In the genomic region with DNA sequence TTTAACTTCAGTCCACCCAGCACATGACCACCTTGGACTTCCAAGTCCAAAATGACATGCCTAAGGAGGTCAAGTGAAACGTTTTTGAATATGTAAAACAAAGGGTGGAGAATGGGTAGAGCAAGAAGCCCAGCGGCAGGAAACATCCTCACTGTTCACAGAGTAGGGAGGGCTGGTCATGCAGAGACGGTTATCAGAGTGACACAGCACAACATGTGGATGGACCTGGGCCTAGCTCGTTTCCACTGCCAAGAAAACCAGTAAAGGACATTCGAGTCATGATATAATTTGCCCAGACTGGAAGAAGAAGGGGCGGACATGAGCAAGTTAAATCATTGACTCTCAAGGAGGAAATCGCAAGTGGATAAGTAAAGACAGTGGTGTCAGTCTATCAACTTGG, we compare ENCODE assay signal across 1 cellular context.
A peak's percentile ranks its signal among the peaks of the same experiment; 100 is the strongest.
TF ChIP-seq lines count a peak whose summit lies in the region.

No MANE protein-coding gene starts in this region.

TF ChIP-seq in K562, 482 proteins besides CTCF, POLR2A, EP300 and RAD21 (continued from another document and continues in another):
- TF ChIP-seq, protein P1, sequence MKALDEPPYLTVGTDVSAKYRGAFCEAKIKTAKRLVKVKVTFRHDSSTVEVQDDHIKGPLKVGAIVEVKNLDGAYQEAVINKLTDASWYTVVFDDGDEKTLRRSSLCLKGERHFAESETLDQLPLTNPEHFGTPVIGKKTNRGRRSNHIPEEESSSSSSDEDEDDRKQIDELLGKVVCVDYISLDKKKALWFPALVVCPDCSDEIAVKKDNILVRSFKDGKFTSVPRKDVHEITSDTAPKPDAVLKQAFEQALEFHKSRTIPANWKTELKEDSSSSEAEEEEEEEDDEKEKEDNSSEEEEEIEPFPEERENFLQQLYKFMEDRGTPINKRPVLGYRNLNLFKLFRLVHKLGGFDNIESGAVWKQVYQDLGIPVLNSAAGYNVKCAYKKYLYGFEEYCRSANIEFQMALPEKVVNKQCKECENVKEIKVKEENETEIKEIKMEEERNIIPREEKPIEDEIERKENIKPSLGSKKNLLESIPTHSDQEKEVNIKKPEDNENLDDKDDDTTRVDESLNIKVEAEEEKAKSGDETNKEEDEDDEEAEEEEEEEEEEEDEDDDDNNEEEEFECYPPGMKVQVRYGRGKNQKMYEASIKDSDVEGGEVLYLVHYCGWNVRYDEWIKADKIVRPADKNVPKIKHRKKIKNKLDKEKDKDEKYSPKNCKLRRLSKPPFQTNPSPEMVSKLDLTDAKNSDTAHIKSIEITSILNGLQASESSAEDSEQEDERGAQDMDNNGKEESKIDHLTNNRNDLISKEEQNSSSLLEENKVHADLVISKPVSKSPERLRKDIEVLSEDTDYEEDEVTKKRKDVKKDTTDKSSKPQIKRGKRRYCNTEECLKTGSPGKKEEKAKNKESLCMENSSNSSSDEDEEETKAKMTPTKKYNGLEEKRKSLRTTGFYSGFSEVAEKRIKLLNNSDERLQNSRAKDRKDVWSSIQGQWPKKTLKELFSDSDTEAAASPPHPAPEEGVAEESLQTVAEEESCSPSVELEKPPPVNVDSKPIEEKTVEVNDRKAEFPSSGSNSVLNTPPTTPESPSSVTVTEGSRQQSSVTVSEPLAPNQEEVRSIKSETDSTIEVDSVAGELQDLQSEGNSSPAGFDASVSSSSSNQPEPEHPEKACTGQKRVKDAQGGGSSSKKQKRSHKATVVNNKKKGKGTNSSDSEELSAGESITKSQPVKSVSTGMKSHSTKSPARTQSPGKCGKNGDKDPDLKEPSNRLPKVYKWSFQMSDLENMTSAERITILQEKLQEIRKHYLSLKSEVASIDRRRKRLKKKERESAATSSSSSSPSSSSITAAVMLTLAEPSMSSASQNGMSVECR (CRISPR knock-in tag; IDR thresholded peaks at IDR 0.05): no peak
- TF ChIP-seq TOE1 (IDR thresholded peaks at IDR 0.05; ENCODE audit: borderline replicate concordance) (no peak), TOE1 (CRISPR knock-in tag; IDR thresholded peaks at IDR 0.05; ENCODE audit: borderline replicate concordance, low read depth) (no peak), TARDBP (IDR thresholded peaks at IDR 0.05) (no peak), JUND (IDR thresholded peaks at IDR 0.05; ENCODE audit: borderline replicate concordance, low read depth, low read length) (peak; percentile 52; the same call in 1 of the 2 replicates), JUND (tag; IDR thresholded peaks at IDR 0.05; ENCODE audit: borderline replicate concordance, low read depth, low read length) (no peak; the same call in 2 of the 3 replicates), GTF2E2 (tag; IDR thresholded peaks at IDR 0.05) (no peak), ZNF175 (CRISPR knock-in tag; IDR thresholded peaks at IDR 0.05; ENCODE audit: low read depth) (0 out of 2 replicates have a peak, but pooled peaks have one; percentile 67), TCF7 (IDR thresholded peaks at IDR 0.05; ENCODE audit: borderline replicate concordance) (no peak), HNRNPH1 (optimal IDR thresholded peaks at IDR 0.05; ENCODE audit: low read depth, low read length) (no peak), ASH1L (IDR thresholded peaks at IDR 0.05; ENCODE audit: borderline replicate concordance, low read depth, partially characterized antibody) (no peak), CAMTA2 (CRISPR knock-in tag; conservative IDR thresholded peaks at IDR 0.05) (no peak), NCOR1 (IDR thresholded peaks at IDR 0.05) (no peak), NR2C1 (IDR thresholded peaks at IDR 0.05) (no peak), NR2C1 (tag; IDR thresholded peaks at IDR 0.05) (0 out of 2 replicates have a peak, but pooled peaks have one; percentile 27), ADNP (tag; IDR thresholded peaks at IDR 0.05) (no peak), MTA2 (IDR thresholded peaks at IDR 0.05; ENCODE audit: low read depth) (no peak), ZBTB12 (CRISPR knock-in tag; IDR thresholded peaks at IDR 0.05) (no peak), NCOA2 (IDR thresholded peaks at IDR 0.05; ENCODE audit: partially characterized antibody in 2 of 2) (no peak), KAT8 (IDR thresholded peaks at IDR 0.05; ENCODE audit: low read depth) (no peak), MAFF (IDR thresholded peaks at IDR 0.05; ENCODE audit: low read length) (peak; percentile 68; the same call in 1 of the 2 replicates), EWSR1 (IDR thresholded peaks at IDR 0.05; ENCODE audit: borderline replicate concordance, low read depth, partially characterized antibody) (no peak), HNRNPUL1 (IDR thresholded peaks at IDR 0.05; ENCODE audit: low read length) (no peak), DACH1 (IDR thresholded peaks at IDR 0.05; ENCODE audit: partially characterized antibody) (no peak), CBX5 (IDR thresholded peaks at IDR 0.05; ENCODE audit: borderline replicate concordance, low read depth) (peak; percentile 54; the same call in 1 of the 2 replicates), YBX1 (IDR thresholded peaks at IDR 0.05) (no peak), CSDE1 (IDR thresholded peaks at IDR 0.05) (no peak), ZNF146 (CRISPR knock-in tag; IDR thresholded peaks at IDR 0.05; ENCODE audit: unreplicated experiment) (no peak), MXI1 (IDR thresholded peaks at IDR 0.05; ENCODE audit: low read depth, low read length) (no peak), NR2C2 (CRISPR knock-in tag; IDR thresholded peaks at IDR 0.05) (no peak), NR2C2 (tag; IDR thresholded peaks at IDR 0.05) (0 out of 2 replicates have a peak, but pooled peaks have one; percentile 10), FOXJ3 (CRISPR knock-in tag; IDR thresholded peaks at IDR 0.05) (no peak), ZNF354B (CRISPR knock-in tag; IDR thresholded peaks at IDR 0.05) (no peak), PKNOX1 (IDR thresholded peaks at IDR 0.05) (peak; percentile 36; the same call in 1 of the 2 replicates), ZNF512 (tag; IDR thresholded peaks at IDR 0.05) (no peak), HSF4 (CRISPR knock-in tag; IDR thresholded peaks at IDR 0.05; ENCODE audit: borderline replicate concordance) (no peak), TEAD4 (IDR thresholded peaks at IDR 0.05; ENCODE audit: low read length) (no peak), TEAD4 (CRISPR knock-in tag; IDR thresholded peaks at IDR 0.05; ENCODE audit: borderline replicate concordance) (no peak), DMBX1 (CRISPR knock-in tag; IDR thresholded peaks at IDR 0.05; ENCODE audit: borderline replicate concordance) (0 out of 2 replicates have a peak, but pooled peaks have one; percentile 20), KLF6 (CRISPR knock-in tag; IDR thresholded peaks at IDR 0.05; ENCODE audit: borderline replicate concordance) (no peak), SMAD4 (CRISPR knock-in tag; conservative IDR thresholded peaks at IDR 0.05) (0 out of 2 replicates have a peak, but pooled peaks have one; percentile 38), CEBPB (tag; IDR thresholded peaks at IDR 0.05) (no peak), MAFK (IDR thresholded peaks at IDR 0.05; ENCODE audit: low read length) (peak; percentile 67; the same call in 1 of the 2 replicates), SNIP1 (IDR thresholded peaks at IDR 0.05; ENCODE audit: low read depth) (no peak), NFE2 (IDR thresholded peaks at IDR 0.05; ENCODE audit: low read depth) (peak; percentile 95), PTRF (tag; IDR thresholded peaks at IDR 0.05) (no peak), ZNF133 (CRISPR knock-in tag; IDR thresholded peaks at IDR 0.05) (no peak), POLR3A (IDR thresholded peaks at IDR 0.05; ENCODE audit: borderline replicate concordance, extremely low read depth, insufficient read depth, insufficient read length) (no peak), WHSC1 (IDR thresholded peaks at IDR 0.05; ENCODE audit: low read length) (no peak), ZNF695 (CRISPR knock-in tag; IDR thresholded peaks at IDR 0.05) (no peak), ZNF121 (CRISPR knock-in tag; conservative IDR thresholded peaks at IDR 0.05) (no peak), RBM22 (IDR thresholded peaks at IDR 0.05; ENCODE audit: low read depth, low read length, poor library complexity, severe bottlenecking) (no peak), MAFG (tag; conservative IDR thresholded peaks at IDR 0.05) (peak; percentile 83), ZNF41 (CRISPR knock-in tag; conservative IDR thresholded peaks at IDR 0.05) (0 out of 2 replicates have a peak, but pooled peaks have one; percentile 21), ZNF589 (CRISPR knock-in tag; IDR thresholded peaks at IDR 0.05; ENCODE audit: low read depth) (peak; percentile 61; the same call in 1 of the 2 replicates), E2F1 (CRISPR knock-in tag; IDR thresholded peaks at IDR 0.05) (no peak), BDP1 (IDR thresholded peaks at IDR 0.05; ENCODE audit: insufficient read depth, insufficient read length) (no peak), ZNF75A (CRISPR knock-in tag; IDR thresholded peaks at IDR 0.05) (no peak), SMARCA4 (IDR thresholded peaks at IDR 0.05) (peak; percentile 48; the same call in 1 of the 2 replicates), GTF2F1 (IDR thresholded peaks at IDR 0.05; ENCODE audit: low read depth, low read length) (no peak), JUNB (CRISPR knock-in tag; conservative IDR thresholded peaks at IDR 0.05) (no peak), ZNF436 (CRISPR knock-in tag; IDR thresholded peaks at IDR 0.05) (no peak)
- TF ChIP-seq, protein P2, sequence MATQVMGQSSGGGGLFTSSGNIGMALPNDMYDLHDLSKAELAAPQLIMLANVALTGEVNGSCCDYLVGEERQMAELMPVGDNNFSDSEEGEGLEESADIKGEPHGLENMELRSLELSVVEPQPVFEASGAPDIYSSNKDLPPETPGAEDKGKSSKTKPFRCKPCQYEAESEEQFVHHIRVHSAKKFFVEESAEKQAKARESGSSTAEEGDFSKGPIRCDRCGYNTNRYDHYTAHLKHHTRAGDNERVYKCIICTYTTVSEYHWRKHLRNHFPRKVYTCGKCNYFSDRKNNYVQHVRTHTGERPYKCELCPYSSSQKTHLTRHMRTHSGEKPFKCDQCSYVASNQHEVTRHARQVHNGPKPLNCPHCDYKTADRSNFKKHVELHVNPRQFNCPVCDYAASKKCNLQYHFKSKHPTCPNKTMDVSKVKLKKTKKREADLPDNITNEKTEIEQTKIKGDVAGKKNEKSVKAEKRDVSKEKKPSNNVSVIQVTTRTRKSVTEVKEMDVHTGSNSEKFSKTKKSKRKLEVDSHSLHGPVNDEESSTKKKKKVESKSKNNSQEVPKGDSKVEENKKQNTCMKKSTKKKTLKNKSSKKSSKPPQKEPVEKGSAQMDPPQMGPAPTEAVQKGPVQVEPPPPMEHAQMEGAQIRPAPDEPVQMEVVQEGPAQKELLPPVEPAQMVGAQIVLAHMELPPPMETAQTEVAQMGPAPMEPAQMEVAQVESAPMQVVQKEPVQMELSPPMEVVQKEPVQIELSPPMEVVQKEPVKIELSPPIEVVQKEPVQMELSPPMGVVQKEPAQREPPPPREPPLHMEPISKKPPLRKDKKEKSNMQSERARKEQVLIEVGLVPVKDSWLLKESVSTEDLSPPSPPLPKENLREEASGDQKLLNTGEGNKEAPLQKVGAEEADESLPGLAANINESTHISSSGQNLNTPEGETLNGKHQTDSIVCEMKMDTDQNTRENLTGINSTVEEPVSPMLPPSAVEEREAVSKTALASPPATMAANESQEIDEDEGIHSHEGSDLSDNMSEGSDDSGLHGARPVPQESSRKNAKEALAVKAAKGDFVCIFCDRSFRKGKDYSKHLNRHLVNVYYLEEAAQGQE (CRISPR knock-in tag; IDR thresholded peaks at IDR 0.05; ENCODE audit: low read depth): no peak
- TF ChIP-seq, protein P3, sequence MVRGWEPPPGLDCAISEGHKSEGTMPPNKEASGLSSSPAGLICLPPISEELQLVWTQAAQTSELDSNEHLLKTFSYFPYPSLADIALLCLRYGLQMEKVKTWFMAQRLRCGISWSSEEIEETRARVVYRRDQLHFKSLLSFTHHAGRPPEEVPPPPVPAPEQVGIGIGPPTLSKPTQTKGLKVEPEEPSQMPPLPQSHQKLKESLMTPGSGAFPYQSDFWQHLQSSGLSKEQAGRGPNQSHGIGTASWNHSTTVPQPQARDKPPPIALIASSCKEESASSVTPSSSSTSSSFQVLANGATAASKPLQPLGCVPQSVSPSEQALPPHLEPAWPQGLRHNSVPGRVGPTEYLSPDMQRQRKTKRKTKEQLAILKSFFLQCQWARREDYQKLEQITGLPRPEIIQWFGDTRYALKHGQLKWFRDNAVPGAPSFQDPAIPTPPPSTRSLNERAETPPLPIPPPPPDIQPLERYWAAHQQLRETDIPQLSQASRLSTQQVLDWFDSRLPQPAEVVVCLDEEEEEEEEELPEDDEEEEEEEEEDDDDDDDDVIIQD (CRISPR knock-in tag; IDR thresholded peaks at IDR 0.05): no peak
